10 cellular contexts compared by ENCODE assay signal in genomic region chr14:97218336-97218712, GRCh38.
DNase-seq lines count a peak whose midpoint lies in the region; ATAC-seq and TF ChIP-seq lines count a peak whose summit lies in the region.
"Had no signal": no experiment of that assay in that cellular context is flagged by ENCODE, and none has a peak within 500 bp of the region (broad histone marks: within the 10 kb centered on the region; RNA-seq: fewer than 3 reads in every experiment).

No MANE protein-coding gene starts in this region.

- TF ChIP-seq CTCF in kidney epithelial cell (IDR thresholded peaks at IDR 0.05; ENCODE audit: insufficient read depth, low read length, poor library complexity, severe bottlenecking) (no peak), ovary (IDR thresholded peaks at IDR 0.05) (no peak)

- intact Hi-C loops in ovary (cut with DNase I): no loop called here

- H3K4me3 ChIP-seq in kidney epithelial cell (ENCODE audit: low read depth, low read length) (peak overlapping the region; percentile 45), subcutaneous abdominal adipose tissue (ENCODE audit: low read depth in 1 of 5, low read length in 5 of 5) (peak overlapping the region in 3 of 5 donors; percentile 14 to 48 (median 42)), ovary (no peak overlapping the region)

- no peaks in the 10 kb centered on the region for H3K9me3 ChIP-seq in subcutaneous abdominal adipose tissue (ENCODE audit: control insufficient read depth in 5 of 5, low read length in 5 of 5)
- peaks cover 0 to 4% of the 10 kb centered on the region in 2 donors for H3K9me3 ChIP-seq in ovary

- 8 to 9% (median 8%) methylated on average over 13 of the region's 13 CpGs for WGBS in ovary, 3 donors

- no peaks in the 10 kb centered on the region for H3K9me3 Mint-ChIP-seq in activated naive CD8-positive, alpha-beta T cell treated with anti-CD3 and anti-CD28 coated beads for 36 hours

- TF ChIP-seq POLR2A in ovary (IDR thresholded peaks at IDR 0.05): no peak

- H3K4me3 Mint-ChIP-seq in activated naive CD8-positive, alpha-beta T cell treated with anti-CD3 and anti-CD28 coated beads for 36 hours: peak overlapping the region; percentile 51

- H3K27ac ChIP-seq in subcutaneous abdominal adipose tissue (ENCODE audit: low read depth, low read length): no peak overlapping the region
- no peak overlapping the region for H3K27ac ChIP-seq in ovary
- H3K27ac ChIP-seq: RWPE1 had no signal

- H3K36me3 ChIP-seq in kidney epithelial cell (ENCODE audit: control insufficient read depth, insufficient read depth, low read length) (no peaks in the 10 kb centered on the region), subcutaneous abdominal adipose tissue (ENCODE audit: control insufficient read depth in 5 of 5, insufficient read depth in 5 of 5, low read length in 5 of 5) (no peaks in the 10 kb centered on the region), ovary (no peaks in the 10 kb centered on the region)

- H3K4me1 Mint-ChIP-seq in activated naive CD8-positive, alpha-beta T cell treated with anti-CD3 and anti-CD28 coated beads for 36 hours: peaks cover 15% of the 10 kb centered on the region

- H3K36me3 Mint-ChIP-seq in activated naive CD8-positive, alpha-beta T cell treated with anti-CD3 and anti-CD28 coated beads for 36 hours: no peaks in the 10 kb centered on the region

- peaks cover 5% of the 10 kb centered on the region for H3K27me3 ChIP-seq in kidney epithelial cell (ENCODE audit: control insufficient read depth, insufficient read depth, low read length)
- peaks cover 18 to 30% (median 22%) of the 10 kb centered on the region in 5 donors for H3K27me3 ChIP-seq in subcutaneous abdominal adipose tissue (ENCODE audit: control insufficient read depth in 5 of 5, insufficient read depth in 4 of 5, low read length in 5 of 5)
- no peaks in the 10 kb centered on the region for H3K27me3 ChIP-seq in ovary

- H3K27ac Mint-ChIP-seq in activated naive CD8-positive, alpha-beta T cell treated with anti-CD3 and anti-CD28 coated beads for 36 hours: no peak overlapping the region

- no peak overlapping the region for H3K9ac ChIP-seq in subcutaneous abdominal adipose tissue (ENCODE audit: low read length in 5 of 5)

- no peak for TF ChIP-seq EP300 in ovary (IDR thresholded peaks at IDR 0.05)

- peak; percentile 19 for DNase-seq in activated T-cell treated with anti-CD3 and anti-CD28 coated beads, Interleukin-2, amount 50 U/mL, for 1 hour
- DNase-seq in activated T-cell treated with anti-CD3 and anti-CD28 coated beads for 4 hours (no peak), kidney epithelial cell (ENCODE audit: low read depth) (no peak), ovary (no peak), amygdala (lab: John Stamatoyannopoulos, UW) (no peak)
- DNase-seq in activated naive CD8-positive, alpha-beta T cell treated with anti-CD3 and anti-CD28 coated beads for 36 hours: no peak
- DNase-seq: dermis blood vessel endothelial cell had no signal

- H3K27me3 Mint-ChIP-seq in activated naive CD8-positive, alpha-beta T cell treated with anti-CD3 and anti-CD28 coated beads for 36 hours: peaks cover 10% of the 10 kb centered on the region

- H3K4me1 ChIP-seq in subcutaneous abdominal adipose tissue (ENCODE audit: control insufficient read depth in 5 of 5, insufficient read depth in 5 of 5, low read length in 5 of 5) (peaks cover 0 to 14% (median 11%) of the 10 kb centered on the region in 5 donors), ovary (ENCODE audit: insufficient read depth) (peaks cover 2% of the 10 kb centered on the region)

- no peak for ATAC-seq in GM21515 (IDR thresholded peaks at IDR 0.05; ENCODE audit: unreplicated experiment)
